ENCODE assay signal across 29 cellular contexts in the genomic region with DNA sequence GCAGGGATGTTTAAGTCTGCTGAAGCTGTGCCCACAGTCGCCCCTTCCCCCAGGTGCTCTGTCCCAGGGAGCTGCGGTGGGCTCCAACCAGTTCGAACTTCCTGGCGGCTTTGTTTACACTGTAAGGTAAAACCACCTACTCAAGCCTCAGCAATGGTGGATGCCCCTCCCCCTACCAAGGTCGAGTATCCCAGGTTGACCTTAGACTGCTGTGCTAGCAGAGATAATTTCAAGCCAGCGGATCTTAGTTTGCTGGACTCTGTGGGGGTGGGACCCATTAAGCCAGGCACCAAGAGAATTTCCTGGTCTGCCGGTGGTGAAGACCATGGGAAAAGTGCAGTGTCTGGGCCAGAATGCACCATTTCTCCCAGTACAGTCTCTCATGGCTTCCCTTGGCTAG.
"Had no signal": no experiment of that assay in that cellular context is flagged by ENCODE, and none has a peak within 500 bp of the region (broad histone marks: within the 10 kb centered on the region; RNA-seq: fewer than 3 reads in every experiment).

No MANE protein-coding gene starts in this region.

- DNase-seq: activated CD4-positive, alpha-beta T cell treated with anti-CD3 and anti-CD28 coated beads for 48 hours; activated CD4-positive, alpha-beta T cell treated with anti-CD3 and anti-CD28 coated beads, Interleukin-2, amount 50 U/mL, for 48 hours; activated CD8-positive, alpha-beta memory T cell treated with anti-CD3 and anti-CD28 coated beads for 24 hours; activated effector memory CD4-positive, alpha-beta T cell treated with Interleukin-2 at 50 U/mL for 16 hours; activated naive CD4-positive, alpha-beta T cell treated with Interleukin-2 at 50 U/mL for 16 hours; anterior cingulate cortex; dermis blood vessel endothelial cell; effector CD4-positive, alpha-beta T cell; esophagus squamous epithelium; foreskin melanocyte; islet precursor cell; left ventricle myocardium superior; naive B cell; pancreas; retina; sigmoid colon; small intestine; stimulated activated CD4-positive, alpha-beta T cell treated with anti-CD3 and anti-CD28 coated beads, Interleukin-4, amount 100 ng/mL, for 24 hours; trophoblast cell had no signal

- H3K27ac Mint-ChIP-seq: naive B cell; stimulated activated effector memory CD8-positive, alpha-beta T cell treated with anti-CD3 and anti-CD28 coated beads, Interleukin-12 subunit alpha, Interleukin-12 subunit beta, amount 100 ng/mL, for 72 hours; stimulated activated naive CD8-positive, alpha-beta T cell treated with anti-CD3 and anti-CD28 coated beads, Interleukin-15, Interleukin-2, amounts not matched to agents 100 ng/mL and 50 ng/mL, for 24 hours; T-helper 2 cell treated with Interferon-gamma antibody and Interleukin-4, amounts not matched to agents 5 μg/mL and 100 μg/mL, for 36 hours had no signal

- H3K27me3 Mint-ChIP-seq: activated naive CD8-positive, alpha-beta T cell; central memory CD8-positive, alpha-beta T cell; naive B cell; stimulated activated naive CD8-positive, alpha-beta T cell treated with anti-CD3 and anti-CD28 coated beads, Interleukin-15, Interleukin-2, amounts not matched to agents 100 ng/mL and 50 ng/mL, for 24 hours had no signal

- H3K4me3 ChIP-seq: esophagus squamous epithelium, pancreas, prostate gland, sigmoid colon, thoracic aorta had no signal

- H3K36me3 ChIP-seq: pancreas, prostate gland, thoracic aorta had no signal

- H3K27me3 ChIP-seq: esophagus squamous epithelium, pancreas, sigmoid colon had no signal

- ATAC-seq: activated CD4-positive, CD25-positive, alpha-beta regulatory T cell treated with anti-CD3 and anti-CD28 coated beads, Interleukin-2, amount 50 U/mL, for 24 hours; left ventricle myocardium superior; pancreas; stimulated activated effector memory CD8-positive, alpha-beta T cell treated with anti-CD3 and anti-CD28 coated beads, Interleukin-12 subunit alpha, Interleukin-12 subunit beta, amount 100 ng/mL, for 72 hours had no signal

- H3K4me3 Mint-ChIP-seq: activated naive CD8-positive, alpha-beta T cell; central memory CD8-positive, alpha-beta T cell; naive B cell; stimulated activated effector memory CD8-positive, alpha-beta T cell treated with anti-CD3 and anti-CD28 coated beads, Interleukin-12 subunit alpha, Interleukin-12 subunit beta, amount 100 ng/mL, for 72 hours; stimulated activated naive CD8-positive, alpha-beta T cell treated with anti-CD3 and anti-CD28 coated beads, Interleukin-15, Interleukin-2, amounts not matched to agents 100 ng/mL and 50 ng/mL, for 24 hours; T-helper 2 cell treated with Interferon-gamma antibody and Interleukin-4, amounts not matched to agents 5 μg/mL and 100 μg/mL, for 36 hours had no signal

- H3K27ac ChIP-seq: epithelial cell of prostate, esophagus squamous epithelium, pancreas, prostate gland, sigmoid colon, thoracic aorta, VCaP had no signal

- H3K4me1 ChIP-seq: esophagus squamous epithelium, pancreas, prostate gland, sigmoid colon had no signal
